8 cellular contexts compared by ENCODE assay signal in the genomic region with DNA sequence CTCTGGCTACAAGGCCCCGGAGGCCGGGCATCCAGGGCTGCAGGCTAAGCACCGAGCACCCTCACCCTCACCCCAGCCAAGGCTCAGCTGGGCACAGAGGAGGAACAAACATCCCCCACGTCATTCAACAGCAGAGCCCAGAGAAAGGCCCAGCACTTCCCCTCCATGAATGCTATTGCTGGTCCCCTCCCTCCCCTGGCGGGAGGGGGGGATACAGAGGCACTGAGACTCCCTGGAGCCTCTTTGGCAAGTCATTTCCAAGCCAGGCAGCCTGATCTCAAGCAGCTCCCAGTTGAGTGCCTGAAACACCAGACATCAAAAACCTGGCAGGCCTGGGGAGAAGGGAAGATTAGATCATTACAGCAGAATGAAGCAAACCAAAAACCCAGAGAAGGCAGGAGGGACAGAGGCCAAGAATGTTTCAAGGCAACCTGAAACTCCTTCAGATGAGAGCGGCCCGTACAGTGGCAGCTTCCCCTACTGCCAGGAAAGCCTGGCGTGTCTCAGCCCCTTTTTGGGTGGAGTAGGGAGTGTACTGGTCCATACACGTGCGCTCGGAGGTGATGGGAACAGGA.
DNase-seq lines count a peak whose midpoint lies in the region; TF ChIP-seq lines count a peak whose summit lies in the region.

No MANE protein-coding gene starts in this region.

- TF ChIP-seq CTCF in LNCaP clone FGC (IDR thresholded peaks at IDR 0.05; ENCODE audit: control insufficient read depth, extremely low read depth, insufficient read depth) = no peak

- H3K4me3 ChIP-seq in LNCaP clone FGC (ENCODE audit: low read depth, low read length) (no peak overlapping the region), skin epidermis (no peak overlapping the region)

- H3K27ac ChIP-seq in skin epidermis = peak overlapping the region; percentile 58 to 98 (median 89)

- DNase-seq in AML-193 (lab: John Stamatoyannopoulos, UW) (peak; percentile 5 to 24), LNCaP clone FGC (ENCODE audit: low read depth) (peak; percentile 52), amygdala (lab: John Stamatoyannopoulos, UW) (peak in 40 of 56 donors; percentile 27 to 84 (median 62)), hippocampal formation (lab: John Stamatoyannopoulos, UW) (peak; percentile 44 to 67), SKM-1 treated with dmso at 0.1 percent for 144 hours (lab: John Stamatoyannopoulos, UW; ENCODE audit: unreplicated experiment) (no peak), GF-D8 (lab: John Stamatoyannopoulos, UW) (no peak), SKM-1 (lab: John Stamatoyannopoulos, UW; ENCODE audit: unreplicated experiment) (no peak)

Comparison
In these comparisons a context has a peak if more than half of its experiments do, and no peak if none do; other contexts are left out.
1. DNase-seq: peak in AML-193 (2 of 2), LNCaP clone FGC (single experiment), amygdala (40 of 56) and hippocampal formation (2 of 2); none in SKM-1 treated with dmso at 0.1 percent for 144 hours (single experiment), GF-D8 (single experiment) and SKM-1 (single experiment).